Comparison of ENCODE assay signal across 8 cellular contexts in the genomic region with DNA sequence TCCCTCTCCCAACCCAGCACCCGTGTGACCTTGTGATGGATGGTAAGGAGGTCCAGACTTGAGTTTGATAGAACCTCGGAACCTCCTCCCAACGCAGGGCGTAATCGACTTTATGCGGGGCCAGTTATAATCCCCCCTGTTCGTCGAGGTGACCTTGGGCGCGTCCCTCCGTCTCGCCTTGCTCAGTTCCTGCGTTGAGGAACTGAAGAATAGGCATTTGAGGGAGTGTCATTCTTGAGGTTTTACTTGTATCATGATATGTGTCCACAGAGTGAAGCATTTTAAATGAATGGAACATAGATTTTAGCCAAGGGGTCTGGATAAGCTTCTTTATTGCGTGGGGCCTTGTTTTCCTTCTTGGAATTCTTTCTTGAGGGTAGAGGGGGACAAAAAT. TPM values are rescaled to one million over a fixed set of nuclear protein-coding genes. Genes with fewer than 3 reads are reported as not detected.
DNase-seq lines count a peak whose midpoint lies in the region; ATAC-seq and TF ChIP-seq lines count a peak whose summit lies in the region.

No MANE protein-coding gene starts in this region.

- peaks cover 17% of the 10 kb centered on the region for H3K36me3 Mint-ChIP-seq in activated T-cell treated with anti-CD3 and anti-CD28 coated beads, Interleukin-2, amount 50 U/mL, for 4 hours (ENCODE audit: insufficient read depth)
- peaks cover 23% of the 10 kb centered on the region for H3K36me3 Mint-ChIP-seq in activated CD8-positive, alpha-beta T cell treated with anti-CD3 and anti-CD28 coated beads, Interleukin-2, amount 10 ng/mL, durations not matched to agents 7 days and 5 days (ENCODE audit: low read depth)

- H3K27ac Mint-ChIP-seq in activated CD8-positive, alpha-beta T cell treated with anti-CD3 and anti-CD28 coated beads, Interleukin-2, amount 10 ng/mL, durations not matched to agents 7 days and 5 days = peak overlapping the region; percentile 95

- H3K27me3 ChIP-seq in iPS-20b (ENCODE audit: insufficient read depth, low read length) = no peaks in the 10 kb centered on the region
- H3K27me3 ChIP-seq in thoracic aorta (replicated peaks; ENCODE audit: insufficient read depth) = no peaks in the 10 kb centered on the region

- peak overlapping the region; percentile 97 for H3K4me3 Mint-ChIP-seq in activated T-cell treated with anti-CD3 and anti-CD28 coated beads, Interleukin-2, amount 50 U/mL, for 4 hours
- peak overlapping the region; percentile 91 for H3K4me3 Mint-ChIP-seq in activated CD8-positive, alpha-beta T cell treated with anti-CD3 and anti-CD28 coated beads, Interleukin-2, amount 10 ng/mL, durations not matched to agents 7 days and 5 days

- peak overlapping the region; percentile 98 for H3K4me3 ChIP-seq in iPS-20b (ENCODE audit: low read length)
- peak overlapping the region; percentile 72 for H3K4me3 ChIP-seq in thoracic aorta

- peak overlapping the region; percentile 94 for H3K9ac ChIP-seq in iPS-20b (ENCODE audit: low read depth, low read length)

- H3K4me1 ChIP-seq in iPS-20b (ENCODE audit: insufficient read depth, low read length) (no peaks in the 10 kb centered on the region), thoracic aorta (ENCODE audit: control insufficient read depth in 1 of 2, low read depth in 2 of 2) (peaks cover 14 to 20% of the 10 kb centered on the region in 2 donors)

- CTCF ChIA-PET in activated CD8-positive, alpha-beta T cell treated with anti-CD3 and anti-CD28 coated beads, Interleukin-2, amount 10 ng/mL, durations not matched to agents 7 days and 5 days (lab: Charles Lee) = interaction anchor here (1.8 to 5.3 kb wide), 4 partner anchors 10 to 78 kb away, joined by 4 to 36 read pairs (median 6); no protein-coding TSS in a partner anchor

- no peak for TF ChIP-seq CTCF in thoracic aorta (IDR thresholded peaks at IDR 0.05)

- H3K27me3 Mint-ChIP-seq in activated T-cell treated with anti-CD3 and anti-CD28 coated beads, Interleukin-2, amount 50 U/mL, for 4 hours (ENCODE audit: low read depth) = no peaks in the 10 kb centered on the region
- H3K27me3 Mint-ChIP-seq in activated CD8-positive, alpha-beta T cell treated with anti-CD3 and anti-CD28 coated beads, Interleukin-2, amount 10 ng/mL, durations not matched to agents 7 days and 5 days (ENCODE audit: low read depth) = no peaks in the 10 kb centered on the region

- H3K4me1 Mint-ChIP-seq in activated T-cell treated with anti-CD3 and anti-CD28 coated beads, Interleukin-2, amount 50 U/mL, for 4 hours (ENCODE audit: low read depth) = peaks cover 19% of the 10 kb centered on the region
- H3K4me1 Mint-ChIP-seq in activated CD8-positive, alpha-beta T cell treated with anti-CD3 and anti-CD28 coated beads, Interleukin-2, amount 10 ng/mL, durations not matched to agents 7 days and 5 days (ENCODE audit: low read depth) = peaks cover 26% of the 10 kb centered on the region

- no peaks in the 10 kb centered on the region for H3K9me3 ChIP-seq in iPS-20b (ENCODE audit: insufficient read depth, low read depth, low read length)
- no peaks in the 10 kb centered on the region for H3K9me3 ChIP-seq in thoracic aorta

- no peaks in the 10 kb centered on the region for H3K9me3 Mint-ChIP-seq in activated T-cell treated with anti-CD3 and anti-CD28 coated beads, Interleukin-2, amount 50 U/mL, for 4 hours
- H3K9me3 Mint-ChIP-seq in activated CD8-positive, alpha-beta T cell treated with anti-CD3 and anti-CD28 coated beads, Interleukin-2, amount 10 ng/mL, durations not matched to agents 7 days and 5 days (ENCODE audit: insufficient read depth) = no peaks in the 10 kb centered on the region

- no peak for DNase-seq in activated T-cell treated with anti-CD3 and anti-CD28 coated beads, Interleukin-2, amount 50 U/mL, for 4 hours
- no peak for DNase-seq in activated T-cell treated with anti-CD3 and anti-CD28 coated beads for 4 hours
- no peak for DNase-seq in activated CD8-positive, alpha-beta T cell treated with anti-CD3 and anti-CD28 coated beads, Interleukin-2, amount 10 ng/mL, durations not matched to agents 7 days and 5 days
- no peak for DNase-seq in thoracic aorta (ENCODE audit: low spot score)
- DNase-seq in NCI-H2081 treated with DMSO at 0.1 percent for 48 hours (lab: John Stamatoyannopoulos, UW) = no peak

- no peak for ATAC-seq in activated T-cell treated with anti-CD3 and anti-CD28 coated beads, Interleukin-2, amount 50 U/mL, for 4 hours
- no peak for ATAC-seq in activated CD8-positive, alpha-beta T cell treated with anti-CD3 and anti-CD28 coated beads, Interleukin-2, amount 10 ng/mL, durations not matched to agents 7 days and 5 days
- no peak for ATAC-seq in thoracic aorta (ENCODE audit: insufficient number of reproducible peaks, low FRiP score, low read depth)
- ATAC-seq in GM21786 (IDR thresholded peaks at IDR 0.05; ENCODE audit: unreplicated experiment) = no peak
- ATAC-seq in HG03442 (IDR thresholded peaks at IDR 0.05; ENCODE audit: unreplicated experiment) = no peak

- POLR2A ChIA-PET in activated CD8-positive, alpha-beta T cell treated with anti-CD3 and anti-CD28 coated beads, Interleukin-2, amount 10 ng/mL, durations not matched to agents 7 days and 5 days (lab: Charles Lee) = interaction anchor here (1.0 kb wide), 1 partner anchor 9 kb away, joined by 3 read pairs; no protein-coding TSS in a partner anchor

- H3K27ac ChIP-seq in iPS-20b (ENCODE audit: low read length) (peak overlapping the region; percentile 89), thoracic aorta (peak overlapping the region; percentile 91 to 97)

- H3K36me3 ChIP-seq in iPS-20b (ENCODE audit: insufficient read depth, low read depth, low read length) = peaks cover 36% of the 10 kb centered on the region
- peaks cover 16% of the 10 kb centered on the region for H3K36me3 ChIP-seq in thoracic aorta

RNA-seq across cellular contexts. Expression of gene TIMM17A, which starts 0.4 kb away (rescaled TPM):
- 100 to 1,000 TPM; 144 to 160 (median 146) TPM for total RNA-seq in activated T-cell treated with anti-CD3 and anti-CD28 coated beads, Interleukin-2, amount 50 U/mL, for 4 hours
- total RNA-seq in activated CD8-positive, alpha-beta T cell treated with anti-CD3 and anti-CD28 coated beads, Interleukin-2, amount 10 ng/mL, durations not matched to agents 7 days and 5 days = 10 to 100 TPM; 51.4 to 54.0 TPM
- 10 to 100 TPM; 29.6 to 44.7 TPM for total RNA-seq in thoracic aorta

RNA-seq across cellular contexts. Expression of gene LMOD1, which starts 9.4 kb away (rescaled TPM):
- total RNA-seq in activated T-cell treated with anti-CD3 and anti-CD28 coated beads, Interleukin-2, amount 50 U/mL, for 4 hours = under 1 TPM in 2 of 3 donors, not detected in 1; 0.08 to 0.14 TPM
- not detected for total RNA-seq in activated CD8-positive, alpha-beta T cell treated with anti-CD3 and anti-CD28 coated beads, Interleukin-2, amount 10 ng/mL, durations not matched to agents 7 days and 5 days
- total RNA-seq in thoracic aorta = 100 to 1,000 TPM; 638 to 761 TPM

RNA-seq across cellular contexts. Expression of gene RNPEP, which starts 26.7 kb away (rescaled TPM):
- 10 to 100 TPM; 14.3 to 20.2 (median 17.5) TPM for total RNA-seq in activated T-cell treated with anti-CD3 and anti-CD28 coated beads, Interleukin-2, amount 50 U/mL, for 4 hours
- total RNA-seq in activated CD8-positive, alpha-beta T cell treated with anti-CD3 and anti-CD28 coated beads, Interleukin-2, amount 10 ng/mL, durations not matched to agents 7 days and 5 days = 10 to 100 TPM; 32.0 to 32.2 TPM
- total RNA-seq in thoracic aorta = 10 to 100 TPM; 46.3 to 58.2 TPM

RNA-seq across cellular contexts. Expression of gene ELF3, which starts 54.6 kb away (rescaled TPM):
- 1 to 10 TPM in 2 of 3 donors, under 1 TPM in 1; 0.87 to 1.4 (median 1.0) TPM for total RNA-seq in activated T-cell treated with anti-CD3 and anti-CD28 coated beads, Interleukin-2, amount 50 U/mL, for 4 hours
- total RNA-seq in activated CD8-positive, alpha-beta T cell treated with anti-CD3 and anti-CD28 coated beads, Interleukin-2, amount 10 ng/mL, durations not matched to agents 7 days and 5 days = under 1 TPM; 0.42 to 0.55 TPM
- 1 to 10 TPM in 1 of 2 donors, under 1 TPM in 1; 0.95 to 4.9 TPM for total RNA-seq in thoracic aorta

Comparison
In these comparisons a context has a peak if more than half of its experiments do, and no peak if none do; other contexts are left out.
1. RNA of gene LMOD1, which starts 9.4 kb away (total RNA-seq): 638 to 761 TPM in thoracic aorta; 0.08 to 0.14 TPM in activated T-cell treated with anti-CD3 and anti-CD28 coated beads, Interleukin-2, amount 50 U/mL, for 4 hours and not detected in activated CD8-positive, alpha-beta T cell treated with anti-CD3 and anti-CD28 coated beads, Interleukin-2, amount 10 ng/mL, durations not matched to agents 7 days and 5 days; every median in the first group is over 100 times any median in the second.